20 cellular contexts compared by ENCODE assay signal in the genomic region with DNA sequence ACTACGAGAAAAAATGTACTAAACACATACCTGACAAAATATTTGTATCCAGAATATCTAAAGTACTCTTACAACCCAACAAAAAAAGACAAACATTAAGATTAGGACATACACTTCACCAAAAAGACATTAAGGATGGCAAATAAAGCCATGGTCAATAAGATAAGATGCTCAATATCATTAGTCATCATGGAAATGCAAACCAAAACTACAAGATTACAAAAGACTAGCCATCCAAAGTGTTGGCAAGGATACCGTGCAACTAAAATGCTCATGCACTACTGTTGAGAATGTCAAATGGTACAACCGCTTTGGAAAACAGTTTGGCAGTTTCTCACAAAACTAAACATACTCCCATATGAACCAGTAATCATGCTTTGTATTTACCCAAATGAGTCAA. TPM values are rescaled to one million over a fixed set of nuclear protein-coding genes. Genes with fewer than 3 reads are reported as not detected.
DNase-seq lines count a peak whose midpoint lies in the region; ATAC-seq, FAIRE-seq and TF ChIP-seq lines count a peak whose summit lies in the region.
"Had no signal": no experiment of that assay in that cellular context is flagged by ENCODE, and none has a peak within 500 bp of the region (broad histone marks: within the 10 kb centered on the region; RNA-seq: fewer than 3 reads in every experiment).

No MANE protein-coding gene starts in this region.

- no peak for TF ChIP-seq CTCF in fibroblast of lung (conservative IDR thresholded peaks at IDR 0.05 in 1 of 2, IDR thresholded peaks at IDR 0.05 in 1 of 2; ENCODE audit: low read depth in 1 of 2, low read length in 2 of 2)
- no peak for TF ChIP-seq CTCF in liver (IDR thresholded peaks at IDR 0.05; ENCODE audit: low read depth, low read length, missing input control)

- no peak for ATAC-seq in GM19035 (IDR thresholded peaks at IDR 0.05; ENCODE audit: unreplicated experiment)
- ATAC-seq in GM19023 (IDR thresholded peaks at IDR 0.05; ENCODE audit: unreplicated experiment), result no peak
- ATAC-seq: GM12878 had no signal

- no peak overlapping the region for H2AFZ ChIP-seq in fibroblast of lung (ENCODE audit: low read length)

- H3K4me3 ChIP-seq in fibroblast of lung (replicated peaks in 1 of 4; ENCODE audit: control extremely low read depth in 1 of 4, insufficient read depth in 1 of 4, low read depth in 3 of 4, low read length in 4 of 4) (no peak overlapping the region), liver (ENCODE audit: low read depth in 1 of 3, low read length in 3 of 3) (no peak overlapping the region)
- H3K4me3 ChIP-seq: GM12878 had no signal

- TF ChIP-seq RAD21 in liver (IDR thresholded peaks at IDR 0.05), result no peak

- peaks cover 20% of the 10 kb centered on the region for H3K79me2 ChIP-seq in fibroblast of lung (ENCODE audit: control insufficient read depth, insufficient read depth, low read length)

- H4K20me1 ChIP-seq in fibroblast of lung (ENCODE audit: control insufficient read depth, extremely low read depth, insufficient read depth, low read length), result peaks cover 4% of the 10 kb centered on the region

- 51% methylated on average over 3 of the region's 3 CpGs for WGBS in liver

- no peak for FAIRE-seq in urothelium cell line (lab: Jason Lieb, UNC)
- FAIRE-seq: GM12878, GM18507 had no signal

- H3K9ac ChIP-seq in fibroblast of lung (ENCODE audit: insufficient read depth, low read length) (no peak overlapping the region), liver (ENCODE audit: low read depth in 1 of 2, low read length in 2 of 2) (no peak overlapping the region)

- no peaks in the 10 kb centered on the region for H3K36me3 ChIP-seq in fibroblast of lung (ENCODE audit: control insufficient read depth, insufficient read depth, low read length)
- H3K36me3 ChIP-seq in liver (ENCODE audit: control insufficient read depth in 4 of 4, insufficient read depth in 3 of 4, low read depth in 1 of 4, low read length in 3 of 4), result no peaks in the 10 kb centered on the region

- H3K4me2 ChIP-seq in fibroblast of lung (ENCODE audit: extremely low read depth, insufficient read depth, low read length), result no peak overlapping the region

- H3K27me3 ChIP-seq in fibroblast of lung (ENCODE audit: control insufficient read depth, insufficient read depth, low read length), result no peaks in the 10 kb centered on the region
- H3K27me3 ChIP-seq in liver (ENCODE audit: control insufficient read depth in 4 of 4, insufficient read depth in 4 of 4, low read length in 3 of 4), result no peaks in the 10 kb centered on the region

- no peaks in the 10 kb centered on the region for H3K4me1 ChIP-seq in fibroblast of lung (ENCODE audit: control insufficient read depth, extremely low read depth, insufficient read depth, low read length)
- peaks cover 9 to 21% (median 15%) of the 10 kb centered on the region in 4 donors for H3K4me1 ChIP-seq in liver (ENCODE audit: control insufficient read depth in 4 of 4, insufficient read depth in 4 of 4, low read length in 3 of 4)

- H3K27ac ChIP-seq in fibroblast of lung (ENCODE audit: insufficient read depth, low read length) (no peak overlapping the region), liver (ENCODE audit: low read depth in 1 of 2, low read length in 2 of 2) (no peak overlapping the region)

- no peaks in the 10 kb centered on the region for H3K9me3 ChIP-seq in fibroblast of lung (ENCODE audit: control insufficient read depth, insufficient read depth, low read depth, low read length)
- no peaks in the 10 kb centered on the region for H3K9me3 ChIP-seq in liver (ENCODE audit: control insufficient read depth in 4 of 4, low read length in 3 of 4)
- H3K9me3 ChIP-seq: Caco-2 had no signal

- DNase-seq in ELR (ENCODE audit: low read depth) (peak; percentile 8), RPMI7951 (ENCODE audit: low read depth) (peak; percentile 19), fibroblast of lung (ENCODE audit: low read depth in 2 of 2) (peak; percentile 20 to 25), mesenteric fat pad (ENCODE audit: low spot score) (no peak), urothelium cell line (ENCODE audit: low spot score) (no peak)
- DNase-seq: ACHN, AML-193, Caco-2, GDM1, HFFc6, Karpas-422, NCI-H1105 treated with DMSO at 0.1 percent for 48 hours, NCI-H187 treated with DMSO at 0.1 percent for 48 hours, NCI-H748 treated with DMSO at 0.1 percent for 48 hours, SW 1271 had no signal

TF ChIP-seq in liver, 16 proteins besides CTCF, POLR2A, EP300 and RAD21:
- peak in 1 of 2 donors; percentile 87 for TF ChIP-seq JUND (IDR thresholded peaks at IDR 0.05)
- TF ChIP-seq NR2F2 (IDR thresholded peaks at IDR 0.05), result no peak
- TF ChIP-seq TAF1 (conservative IDR thresholded peaks at IDR 0.05), result no peak
- TF ChIP-seq, protein P1, sequence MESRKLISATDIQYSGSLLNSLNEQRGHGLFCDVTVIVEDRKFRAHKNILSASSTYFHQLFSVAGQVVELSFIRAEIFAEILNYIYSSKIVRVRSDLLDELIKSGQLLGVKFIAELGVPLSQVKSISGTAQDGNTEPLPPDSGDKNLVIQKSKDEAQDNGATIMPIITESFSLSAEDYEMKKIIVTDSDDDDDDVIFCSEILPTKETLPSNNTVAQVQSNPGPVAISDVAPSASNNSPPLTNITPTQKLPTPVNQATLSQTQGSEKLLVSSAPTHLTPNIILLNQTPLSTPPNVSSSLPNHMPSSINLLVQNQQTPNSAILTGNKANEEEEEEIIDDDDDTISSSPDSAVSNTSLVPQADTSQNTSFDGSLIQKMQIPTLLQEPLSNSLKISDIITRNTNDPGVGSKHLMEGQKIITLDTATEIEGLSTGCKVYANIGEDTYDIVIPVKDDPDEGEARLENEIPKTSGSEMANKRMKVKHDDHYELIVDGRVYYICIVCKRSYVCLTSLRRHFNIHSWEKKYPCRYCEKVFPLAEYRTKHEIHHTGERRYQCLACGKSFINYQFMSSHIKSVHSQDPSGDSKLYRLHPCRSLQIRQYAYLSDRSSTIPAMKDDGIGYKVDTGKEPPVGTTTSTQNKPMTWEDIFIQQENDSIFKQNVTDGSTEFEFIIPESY (IDR thresholded peaks at IDR 0.05), result peak; percentile 67
- TF ChIP-seq GABPA (IDR thresholded peaks at IDR 0.05 in 1 of 2, conservative IDR thresholded peaks at IDR 0.05 in 1 of 2), result no peak
- TF ChIP-seq EGR1 (IDR thresholded peaks at IDR 0.05; ENCODE audit: low read depth in 2 of 2), result no peak
- TF ChIP-seq RXRA (IDR thresholded peaks at IDR 0.05), result peak; percentile 51 to 74
- TF ChIP-seq YY1 (IDR thresholded peaks at IDR 0.05), result peak; percentile 77
- TF ChIP-seq SP1 (IDR thresholded peaks at IDR 0.05), result no peak
- TF ChIP-seq, protein P2, sequence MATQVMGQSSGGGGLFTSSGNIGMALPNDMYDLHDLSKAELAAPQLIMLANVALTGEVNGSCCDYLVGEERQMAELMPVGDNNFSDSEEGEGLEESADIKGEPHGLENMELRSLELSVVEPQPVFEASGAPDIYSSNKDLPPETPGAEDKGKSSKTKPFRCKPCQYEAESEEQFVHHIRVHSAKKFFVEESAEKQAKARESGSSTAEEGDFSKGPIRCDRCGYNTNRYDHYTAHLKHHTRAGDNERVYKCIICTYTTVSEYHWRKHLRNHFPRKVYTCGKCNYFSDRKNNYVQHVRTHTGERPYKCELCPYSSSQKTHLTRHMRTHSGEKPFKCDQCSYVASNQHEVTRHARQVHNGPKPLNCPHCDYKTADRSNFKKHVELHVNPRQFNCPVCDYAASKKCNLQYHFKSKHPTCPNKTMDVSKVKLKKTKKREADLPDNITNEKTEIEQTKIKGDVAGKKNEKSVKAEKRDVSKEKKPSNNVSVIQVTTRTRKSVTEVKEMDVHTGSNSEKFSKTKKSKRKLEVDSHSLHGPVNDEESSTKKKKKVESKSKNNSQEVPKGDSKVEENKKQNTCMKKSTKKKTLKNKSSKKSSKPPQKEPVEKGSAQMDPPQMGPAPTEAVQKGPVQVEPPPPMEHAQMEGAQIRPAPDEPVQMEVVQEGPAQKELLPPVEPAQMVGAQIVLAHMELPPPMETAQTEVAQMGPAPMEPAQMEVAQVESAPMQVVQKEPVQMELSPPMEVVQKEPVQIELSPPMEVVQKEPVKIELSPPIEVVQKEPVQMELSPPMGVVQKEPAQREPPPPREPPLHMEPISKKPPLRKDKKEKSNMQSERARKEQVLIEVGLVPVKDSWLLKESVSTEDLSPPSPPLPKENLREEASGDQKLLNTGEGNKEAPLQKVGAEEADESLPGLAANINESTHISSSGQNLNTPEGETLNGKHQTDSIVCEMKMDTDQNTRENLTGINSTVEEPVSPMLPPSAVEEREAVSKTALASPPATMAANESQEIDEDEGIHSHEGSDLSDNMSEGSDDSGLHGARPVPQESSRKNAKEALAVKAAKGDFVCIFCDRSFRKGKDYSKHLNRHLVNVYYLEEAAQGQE (IDR thresholded peaks at IDR 0.05), result no peak
- TF ChIP-seq HNF4G (IDR thresholded peaks at IDR 0.05), result no peak
- TF ChIP-seq, protein P3, sequence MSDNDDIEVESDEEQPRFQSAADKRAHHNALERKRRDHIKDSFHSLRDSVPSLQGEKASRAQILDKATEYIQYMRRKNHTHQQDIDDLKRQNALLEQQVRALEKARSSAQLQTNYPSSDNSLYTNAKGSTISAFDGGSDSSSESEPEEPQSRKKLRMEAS (IDR thresholded peaks at IDR 0.05), result no peak
- TF ChIP-seq FOXA1 (IDR thresholded peaks at IDR 0.05), result no peak
- peak; percentile 87 for TF ChIP-seq FOXA2 (IDR thresholded peaks at IDR 0.05)
- TF ChIP-seq HNF4A (conservative IDR thresholded peaks at IDR 0.05), result peak; percentile 38 to 66
- TF ChIP-seq, protein P4, sequence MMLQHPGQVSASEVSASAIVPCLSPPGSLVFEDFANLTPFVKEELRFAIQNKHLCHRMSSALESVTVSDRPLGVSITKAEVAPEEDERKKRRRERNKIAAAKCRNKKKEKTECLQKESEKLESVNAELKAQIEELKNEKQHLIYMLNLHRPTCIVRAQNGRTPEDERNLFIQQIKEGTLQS (IDR thresholded peaks at IDR 0.05), result peak; percentile 76
TF ChIP-seq in liver: peak in this region for 7.

RNA-seq across cellular contexts. Expression of a gene that starts 29.7 kb away (rescaled TPM):
- total RNA-seq in RPMI7951 (2014; rRNA removed; shearing (Covaris generic)), result 27.0 and 31.5 TPM in 2 replicates
- total RNA-seq in fibroblast of lung, result 30.1 and 32.6 TPM in 2 replicates
- 9.7 and 15.6 TPM in 2 replicates for polyA plus RNA-seq in fibroblast of lung
- 8.4 and 14.9 TPM in 2 replicates for polyA plus RNA-seq in fibroblast of lung (2012)
- polyA minus RNA-seq in fibroblast of lung (ENCODE audit: low replicate concordance), result 4.7 and 5.3 TPM in 2 replicates
- 10 to 100 TPM; 22.0 to 46.2 TPM for total RNA-seq in liver
- 10 to 100 TPM in 1 of 2 donors, 1 to 10 TPM in 1; 5.9 to 12.1 TPM for polyA plus RNA-seq in liver
- total RNA-seq in mesenteric fat pad, result 62.0 TPM

Comparison
In these comparisons a context has a peak if more than half of its experiments do, and no peak if none do; other contexts are left out.
1. DNase-seq: peak in ELR (single experiment), RPMI7951 (single experiment) and fibroblast of lung (2 of 2); none in mesenteric fat pad (single experiment) and urothelium cell line (single experiment).